18 cellular contexts compared by ENCODE assay signal in genomic region chr3:64203216-64203615, GRCh38. TPM values are rescaled to one million over a fixed set of nuclear protein-coding genes. Genes with fewer than 3 reads are reported as not detected.
DNase-seq lines count a peak whose midpoint lies in the region; ATAC-seq and TF ChIP-seq lines count a peak whose summit lies in the region.
"Had no signal": no experiment of that assay in that cellular context is flagged by ENCODE, and none has a peak within 500 bp of the region (broad histone marks: within the 10 kb centered on the region; RNA-seq: fewer than 3 reads in every experiment).

No MANE protein-coding gene starts in this region.

- DNase-seq in HFFc6 (peak; percentile 47), inferior parietal cortex (ENCODE audit: extremely low spot score) (no peak), NCI-H2227 (lab: John Stamatoyannopoulos, UW; ENCODE audit: unreplicated experiment) (no peak)
- DNase-seq in activated CD8-positive, alpha-beta memory T cell treated with anti-CD3 and anti-CD28 coated beads, Interleukin-2, amount 50 U/mL, for 4 hours = no peak
- DNase-seq: AML-193; CD4-positive, alpha-beta T cell; DND-41; NCI-H1436; NCI-H2081 treated with DMSO at 0.1 percent for 48 hours; NCI-H226; NCI-H526 treated with DMSO at 0.1 percent for 48 hours had no signal

- ATAC-seq in GM21576 (IDR thresholded peaks at IDR 0.05; ENCODE audit: unreplicated experiment) = no peak
- ATAC-seq: HCT116 had no signal

- H3K4me1 Mint-ChIP-seq in HFFc6 (ENCODE audit: low read depth) (peaks cover 60% of the 10 kb centered on the region), brain (peaks cover 56% of the 10 kb centered on the region), nephron (peaks cover 30% of the 10 kb centered on the region)

- no peaks in the 10 kb centered on the region for H4K20me1 ChIP-seq in BLaER1

- H3K4me2 ChIP-seq in BLaER1 = peak overlapping the region; percentile 65; the same call in 1 of the 2 replicates

- peak overlapping the region; percentile 28 for H3K4me3 Mint-ChIP-seq in HFFc6
- H3K4me3 Mint-ChIP-seq in brain = no peak overlapping the region
- H3K4me3 Mint-ChIP-seq in nephron = no peak overlapping the region
- H3K4me3 Mint-ChIP-seq: CD4-positive, alpha-beta T cell; IgD-negative memory B cell had no signal

- peak overlapping the region; percentile 46 for H3K27ac Mint-ChIP-seq in HFFc6
- peak overlapping the region in 3 of 5 experiments; percentile 16 to 38 (median 31) for H3K27ac Mint-ChIP-seq in brain
- H3K27ac Mint-ChIP-seq in nephron = peak overlapping the region in 2 of 3 experiments; percentile 89 to 96
- H3K27ac Mint-ChIP-seq: CD4-positive, alpha-beta T cell; IgD-negative memory B cell had no signal

- H3K4me1 ChIP-seq in BLaER1 = peaks cover 61% of the 10 kb centered on the region

- H3K27ac ChIP-seq in BLaER1 = no peak overlapping the region
- H3K27ac ChIP-seq: RWPE1 had no signal

- H3K4me3 ChIP-seq in BLaER1 = no peak overlapping the region

- no peaks in the 10 kb centered on the region for H3K36me3 ChIP-seq in BLaER1

- H3K27me3 ChIP-seq in BLaER1 = no peaks in the 10 kb centered on the region

- no peak overlapping the region for H3K9ac ChIP-seq in BLaER1

- H3K27me3 Mint-ChIP-seq in HFFc6 (ENCODE audit: insufficient read depth) (0 out of 2 replicates have a peak, but pooled peaks cover 2% of the 10 kb centered on the region), brain (peaks cover 4% of the 10 kb centered on the region), nephron (ENCODE audit: low read depth) (no peaks in the 10 kb centered on the region)

- H3K9me3 Mint-ChIP-seq in HFFc6 (no peaks in the 10 kb centered on the region), brain (peaks cover 3 to 9% (median 4%) of the 10 kb centered on the region in 5 experiments), nephron (peaks cover 2% of the 10 kb centered on the region)
- H3K9me3 Mint-ChIP-seq: CD4-positive, alpha-beta T cell had no signal

- TF ChIP-seq CTCF in HFFc6 (IDR thresholded peaks at IDR 0.05) (no peak), brain (conservative IDR thresholded peaks at IDR 0.05) (no peak), nephron (IDR thresholded peaks at IDR 0.05; ENCODE audit: unreplicated experiment in 3 of 3) (no peak)

- H3K36me3 Mint-ChIP-seq in HFFc6 (ENCODE audit: low read depth) (peaks cover 14% of the 10 kb centered on the region), brain (peaks cover 34% of the 10 kb centered on the region), nephron (ENCODE audit: low read depth) (peaks cover 17% of the 10 kb centered on the region)

- H3K9me3 ChIP-seq in BLaER1 = peaks cover 25% of the 10 kb centered on the region

RNA-seq across cellular contexts. Expression of gene PRICKLE2, which starts 22.1 kb away (rescaled TPM):
- 10 to 100 TPM; 14.0 to 21.7 (median 18.4) TPM for total RNA-seq in HFFc6 (2021; fragmentation: NEBNext Ultra II Directional; extraction: Animal tissue kit (Norgen Biotek cat#: 25700))
- polyA plus RNA-seq in brain (ENCODE audit: insufficient read depth, low read depth, low replicate concordance) = 2.5 TPM
- total RNA-seq: CD4-positive, alpha-beta T cell had no signal

Comparison
In these comparisons a context has a peak if more than half of its experiments do, and no peak if none do; other contexts are left out.
1. H3K27ac Mint-ChIP-seq: peak in every context shown above with its lines; median percentile 92 in nephron; 46 in HFFc6; 31 in brain.